10 cellular contexts compared by ENCODE assay signal in genomic region chr3:29285356-29286070, GRCh38. TPM values are rescaled to one million over a fixed set of nuclear protein-coding genes. Genes with fewer than 3 reads are reported as not detected.
A peak's percentile ranks its signal among the peaks of the same experiment; 100 is the strongest.
DNase-seq lines count a peak whose midpoint lies in the region; ATAC-seq and TF ChIP-seq lines count a peak whose summit lies in the region.
"Had no signal": no experiment of that assay in that cellular context is flagged by ENCODE, and none has a peak within 500 bp of the region (broad histone marks: within the 10 kb centered on the region; RNA-seq: fewer than 3 reads in every experiment).

No MANE protein-coding gene starts in this region.

- no peaks in the 10 kb centered on the region for H3K27me3 ChIP-seq in testis

- H3K4me3 ChIP-seq in testis: no peak overlapping the region

- ATAC-seq in GM19395 (IDR thresholded peaks at IDR 0.05; ENCODE audit: unreplicated experiment) (no peak), GM18861 (IDR thresholded peaks at IDR 0.05; ENCODE audit: unreplicated experiment) (no peak)

- H3K4me1 ChIP-seq in testis: no peaks in the 10 kb centered on the region

- TF ChIP-seq POLR2A in testis (IDR thresholded peaks at IDR 0.05): no peak

- DNase-seq in HCEC 1CT: peak; percentile 65
- peak; percentile 57 for DNase-seq in amniotic epithelial cell (ENCODE audit: low read depth)
- DNase-seq in iris pigment epithelial cell (ENCODE audit: low read depth): peak; percentile 65
- no peak for DNase-seq in testis
- DNase-seq in GM20000 (ENCODE audit: low spot score): no peak
- DNase-seq: activated gamma-delta T cell, SIG-M5 had no signal

- TF ChIP-seq CTCF in testis (IDR thresholded peaks at IDR 0.05) (no peak), GM20000 (IDR thresholded peaks at IDR 0.05; ENCODE audit: extremely low read depth, missing control alignments) (no peak)

- 24 to 28% methylated on average over 5 of the region's 5 CpGs for WGBS in testis, 2 donors

- peak overlapping the region; percentile 70 to 87 for H3K27ac ChIP-seq in testis

- H3K36me3 ChIP-seq in testis (ENCODE audit: low read depth, missing control alignments): no peaks in the 10 kb centered on the region

- H3K9me3 ChIP-seq in testis: no peaks in the 10 kb centered on the region

- intact Hi-C loops in testis (cut with DNase I; ENCODE audit: low total_unique reads): no loop called here

RNA-seq across cellular contexts. Expression of gene RBMS3, which starts 4.6 kb away (rescaled TPM):
- 10 to 100 TPM; 19.7 to 36.2 TPM for total RNA-seq in testis
- 5.6 TPM for polyA plus RNA-seq in testis (ENCODE audit: insufficient read depth, low read depth, low replicate concordance)
- polyA plus RNA-seq: IgD-negative memory B cell had no signal

Comparison
In these comparisons a context has a peak if more than half of its experiments do, and no peak if none do; other contexts are left out.
1. DNase-seq: peak in HCEC 1CT (single experiment), amniotic epithelial cell (single experiment) and iris pigment epithelial cell (single experiment); none in testis (single experiment) and GM20000 (single experiment).